16 cellular contexts compared by ENCODE assay signal in the genomic region with DNA sequence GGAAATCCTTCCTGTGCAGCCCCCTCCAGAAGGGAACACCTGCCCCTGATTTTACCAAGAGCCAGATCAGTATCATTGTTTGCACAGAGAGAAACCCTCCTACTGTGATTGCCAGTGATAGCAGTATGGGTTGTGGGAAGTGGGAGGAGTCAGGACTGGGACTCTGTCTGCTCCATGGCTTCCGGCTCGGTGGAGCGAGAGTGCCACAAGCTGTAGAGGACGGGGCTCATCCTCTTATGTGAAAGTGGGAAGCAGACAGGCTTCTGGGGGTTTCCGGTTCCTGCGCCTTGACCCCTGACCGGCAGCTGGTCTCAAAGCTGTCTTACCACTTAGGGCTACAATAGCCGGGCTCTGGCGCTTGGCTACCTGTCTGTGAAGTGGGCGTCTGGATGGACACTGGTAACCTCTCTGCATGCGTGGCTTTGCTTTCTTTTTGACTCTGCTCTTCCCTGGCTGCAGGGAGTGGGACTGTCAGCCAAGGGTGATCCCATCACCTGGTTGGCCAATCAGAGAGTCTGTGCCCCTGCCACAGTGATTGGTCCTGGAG.
A peak's percentile ranks its signal among the peaks of the same experiment; 100 is the strongest.
DNase-seq lines count a peak whose midpoint lies in the region; ATAC-seq and TF ChIP-seq lines count a peak whose summit lies in the region.
"Had no signal": no experiment of that assay in that cellular context is flagged by ENCODE, and none has a peak within 500 bp of the region (broad histone marks: within the 10 kb centered on the region; RNA-seq: fewer than 3 reads in every experiment).

No MANE protein-coding gene starts in this region.

- no peaks in the 10 kb centered on the region for H3K9me2 ChIP-seq in MM.1S (replicated peaks; ENCODE audit: insufficient read depth, low read length)

- H3K4me2 ChIP-seq in neural progenitor cell (no peak overlapping the region), MM.1S (ENCODE audit: low read depth, low read length) (no peak overlapping the region)

- H3K4me1 Mint-ChIP-seq in neural progenitor cell, result peaks cover 9% of the 10 kb centered on the region

- H4K20me1 ChIP-seq in neural progenitor cell (ENCODE audit: low read depth), result no peaks in the 10 kb centered on the region
- H4K20me1 ChIP-seq in MM.1S (ENCODE audit: insufficient read depth, low read length), result no peaks in the 10 kb centered on the region

- H3K27me3 Mint-ChIP-seq in neural progenitor cell (ENCODE audit: insufficient read depth, low read depth), result peaks cover 2% of the 10 kb centered on the region
- H3K27me3 Mint-ChIP-seq: activated naive CD8-positive, alpha-beta T cell had no signal

- DNase-seq in NCI-H2029 (lab: John Stamatoyannopoulos, UW), result peak; percentile 10
- no peak for DNase-seq in NCI-H2029 treated with DMSO at 0.1 percent for 48 hours (lab: John Stamatoyannopoulos, UW)
- DNase-seq in NCI-H2171 (lab: John Stamatoyannopoulos, UW), result peak; percentile 82
- DNase-seq in SK-N-DZ (ENCODE audit: low spot score), result peak; percentile 68
- peak; percentile 26 for DNase-seq in neural progenitor cell (ENCODE audit: low spot score)
- DNase-seq in MM.1S, result no peak
- DNase-seq: CD8-positive, alpha-beta memory T cell; KBM-7; left cardiac atrium; NCI-H774; thyroid gland had no signal

- no peak overlapping the region for H3K27ac ChIP-seq in neural progenitor cell
- no peak overlapping the region for H3K27ac ChIP-seq in MM.1S (ENCODE audit: low read length)
- H3K27ac ChIP-seq: epithelial cell of prostate, SJSA1, thyroid gland had no signal

- H3K4me3 Mint-ChIP-seq in neural progenitor cell, result no peak overlapping the region
- H3K4me3 Mint-ChIP-seq: activated naive CD8-positive, alpha-beta T cell; CD8-positive, alpha-beta memory T cell had no signal

- H3K9me3 ChIP-seq in neural progenitor cell (ENCODE audit: low read depth) (no peaks in the 10 kb centered on the region), MM.1S (replicated peaks; ENCODE audit: insufficient read depth, low read length) (no peaks in the 10 kb centered on the region)
- H3K9me3 ChIP-seq: SJSA1, thyroid gland had no signal

- H3K4me3 ChIP-seq in neural progenitor cell, result no peak overlapping the region
- no peak overlapping the region for H3K4me3 ChIP-seq in MM.1S (ENCODE audit: low read length)
- H3K4me3 ChIP-seq: SJSA1, thyroid gland had no signal

- H3F3A ChIP-seq in neural progenitor cell (ENCODE audit: low read depth), result no peaks in the 10 kb centered on the region
- no peaks in the 10 kb centered on the region for H3F3A ChIP-seq in MM.1S (ENCODE audit: insufficient read depth, low read length)

- H2AFZ ChIP-seq in neural progenitor cell (replicated peaks), result peak overlapping the region; percentile 42
- H2AFZ ChIP-seq in MM.1S (ENCODE audit: low read length), result no peak overlapping the region

- H3K4me1 ChIP-seq in neural progenitor cell, result peaks cover 15% of the 10 kb centered on the region
- H3K4me1 ChIP-seq in MM.1S (ENCODE audit: low read length), result no peaks in the 10 kb centered on the region

- no peak overlapping the region for H3K27ac Mint-ChIP-seq in neural progenitor cell
- H3K27ac Mint-ChIP-seq: activated naive CD8-positive, alpha-beta T cell had no signal

- no peaks in the 10 kb centered on the region for H3K27me3 ChIP-seq in neural progenitor cell
- H3K27me3 ChIP-seq in MM.1S (replicated peaks; ENCODE audit: insufficient read depth, low read length), result no peaks in the 10 kb centered on the region
- H3K27me3 ChIP-seq: SJSA1, thyroid gland had no signal

- H3K9ac ChIP-seq in neural progenitor cell (no peak overlapping the region), MM.1S (ENCODE audit: low read length) (no peak overlapping the region)

- TF ChIP-seq CTCF in neural progenitor cell (IDR thresholded peaks at IDR 0.05) (no peak), MM.1S (IDR thresholded peaks at IDR 0.05; ENCODE audit: low read length) (no peak)

- no peaks in the 10 kb centered on the region for H3K36me3 Mint-ChIP-seq in neural progenitor cell
- H3K36me3 Mint-ChIP-seq: activated naive CD8-positive, alpha-beta T cell had no signal

- no peaks in the 10 kb centered on the region for H3K36me3 ChIP-seq in neural progenitor cell
- H3K36me3 ChIP-seq in MM.1S (replicated peaks; ENCODE audit: insufficient read depth, low read length), result no peaks in the 10 kb centered on the region
- H3K36me3 ChIP-seq: thyroid gland had no signal

- ATAC-seq in GM18517 (IDR thresholded peaks at IDR 0.05; ENCODE audit: unreplicated experiment) (no peak), GM19395 (IDR thresholded peaks at IDR 0.05; ENCODE audit: unreplicated experiment) (no peak)

- H3K9me3 Mint-ChIP-seq in neural progenitor cell, result no peaks in the 10 kb centered on the region
- H3K9me3 Mint-ChIP-seq: CD8-positive, alpha-beta memory T cell had no signal

- no peaks in the 10 kb centered on the region for H3K79me2 ChIP-seq in neural progenitor cell (ENCODE audit: low read depth)
- H3K79me2 ChIP-seq in MM.1S (ENCODE audit: low read length), result no peaks in the 10 kb centered on the region

Comparison
In these comparisons a context has a peak if more than half of its experiments do, and no peak if none do; other contexts are left out.
1. DNase-seq: peak in NCI-H2029 (single experiment), NCI-H2171 (single experiment), SK-N-DZ (single experiment) and neural progenitor cell (single experiment); none in NCI-H2029 treated with DMSO at 0.1 percent for 48 hours (single experiment) and MM.1S (single experiment).